ENCODE assay signal across 12 cellular contexts in genomic region chr2:20439193-20439475, GRCh38. TPM values are rescaled to one million over a fixed set of nuclear protein-coding genes. Genes with fewer than 3 reads are reported as not detected.
DNase-seq lines count a peak whose midpoint lies in the region; ATAC-seq, FAIRE-seq and TF ChIP-seq lines count a peak whose summit lies in the region.
"Had no signal": no experiment of that assay in that cellular context is flagged by ENCODE, and none has a peak within 500 bp of the region (broad histone marks: within the 10 kb centered on the region; RNA-seq: fewer than 3 reads in every experiment).

No MANE protein-coding gene starts in this region.

- DNase-seq in LoVo (ENCODE audit: low spot score) (peak; percentile 37), brain microvascular endothelial cell (peak; percentile 61), HepG2 (ENCODE audit: low spot score) (peak; percentile 83), thoracic aorta (ENCODE audit: low spot score) (no peak), NCI-H446 (lab: John Stamatoyannopoulos, UW) (no peak)
- no peak for DNase-seq in activated naive CD8-positive, alpha-beta T cell treated with anti-CD3 and anti-CD28 coated beads for 36 hours
- DNase-seq: MM.1S, nephron progenitor cell had no signal

- no peak for TF ChIP-seq RAD21 in HepG2 (CRISPR knock-in tag; IDR thresholded peaks at IDR 0.05)

- peak overlapping the region; percentile 9 for H3K27ac ChIP-seq in brain microvascular endothelial cell
- peak overlapping the region; percentile 43 for H3K27ac ChIP-seq in HepG2 (ENCODE audit: extremely low read length, insufficient read depth, low read length)
- H3K27ac ChIP-seq in thoracic aorta, result peak overlapping the region; percentile 72 to 91
- H3K27ac ChIP-seq: VCaP had no signal

- no TSS peak for BruUV-seq in HepG2 (replicated peaks; lab: Mats Ljungman, UMichigan)

- H3K27me3 ChIP-seq in brain microvascular endothelial cell (replicated peaks), result no peaks in the 10 kb centered on the region
- no peaks in the 10 kb centered on the region for H3K27me3 ChIP-seq in HepG2 (ENCODE audit: control insufficient read depth in 1 of 2, insufficient read depth in 2 of 2, low read length in 2 of 2)
- H3K27me3 ChIP-seq in thoracic aorta (replicated peaks; ENCODE audit: insufficient read depth), result no peaks in the 10 kb centered on the region

- ATAC-seq in HepG2 (peak; percentile 71), thoracic aorta (ENCODE audit: insufficient number of reproducible peaks, low FRiP score, low read depth) (no peak), HG03095 (IDR thresholded peaks at IDR 0.05; ENCODE audit: unreplicated experiment) (no peak), HG03280 (IDR thresholded peaks at IDR 0.05; ENCODE audit: unreplicated experiment) (no peak)

- intact Hi-C loops in HepG2 (cut with micrococcal nuclease; ENCODE audit: unreplicated experiment), result loop anchor here (2.0 kb wide), 2 partner anchors 20 to 42 kb away; no protein-coding TSS in a partner anchor

- FAIRE-seq in HepG2 (lab: Jason Lieb, UNC), result peak; percentile 26

- H3K27ac Mint-ChIP-seq in activated naive CD8-positive, alpha-beta T cell treated with anti-CD3 and anti-CD28 coated beads for 36 hours, result no peak overlapping the region
- H3K27ac Mint-ChIP-seq: activated naive CD4-positive, alpha-beta T cell treated with anti-CD3 and anti-CD28 coated beads, Interleukin-2, amount 50 U/mL, for 24 hours; nephron progenitor cell had no signal

- H3K4me3 ChIP-seq in brain microvascular endothelial cell (ENCODE audit: low read depth, low read length) (peak overlapping the region; percentile 22), HepG2 (replicated peaks in 1 of 3; ENCODE audit: insufficient read depth in 1 of 3, low read depth in 2 of 3, low read length in 3 of 3) (peak overlapping the region in 2 of 3 experiments; percentile 5 to 24; a peak in 2 of 6 replicates), thoracic aorta (peak overlapping the region; percentile 54)

- peak overlapping the region; percentile 65 for H3K4me2 ChIP-seq in HepG2 (ENCODE audit: low read depth, low read length)

- TF ChIP-seq CTCF in brain microvascular endothelial cell (IDR thresholded peaks at IDR 0.05; ENCODE audit: low read depth, low read length, missing control alignments), result no peak
- no peak for TF ChIP-seq CTCF in HepG2 (CRISPR knock-in tag; IDR thresholded peaks at IDR 0.05)
- no peak for TF ChIP-seq CTCF in thoracic aorta (IDR thresholded peaks at IDR 0.05)

- H3K36me3 ChIP-seq in brain microvascular endothelial cell (replicated peaks) (no peaks in the 10 kb centered on the region), HepG2 (replicated peaks in 1 of 2; ENCODE audit: control insufficient read depth in 1 of 2, insufficient read depth in 2 of 2, low read length in 2 of 2) (no peaks in the 10 kb centered on the region), thoracic aorta (no peaks in the 10 kb centered on the region)

- POLR2A ChIA-PET in HepG2 (lab: Yijun Ruan, JAX), result interaction anchor here (0.7 to 6.5 kb wide), 27 partner anchors 10 to 212 kb away, joined by 3 to 185 read pairs (median 6); partner anchors contain the start of genes HS1BP3 and RHOB

- H3K4me1 ChIP-seq in HepG2 (ENCODE audit: insufficient read depth, low read length) (peaks cover 53% of the 10 kb centered on the region), thoracic aorta (ENCODE audit: control insufficient read depth in 1 of 2, low read depth in 2 of 2) (peaks cover 20 to 52% of the 10 kb centered on the region in 2 donors)

- peaks cover 19% of the 10 kb centered on the region for H3K27me3 Mint-ChIP-seq in activated naive CD8-positive, alpha-beta T cell treated with anti-CD3 and anti-CD28 coated beads for 36 hours

- WGBS in HepG2 (ENCODE audit: low lambda C conversion rate), result 0% methylated on average over 4 of the region's 4 CpGs

- no peak for TF ChIP-seq POLR2A in HepG2 (IDR thresholded peaks at IDR 0.05; ENCODE audit: insufficient read depth in 1 of 2, low read depth in 2 of 2, low read length in 2 of 2)

- TF ChIP-seq EP300 in HepG2 (IDR thresholded peaks at IDR 0.05; ENCODE audit: low read depth in 2 of 2, low read length in 2 of 2) (peak in 1 of 2 experiments; percentile 70; a peak in 2 of 4 replicates), HepG2 (CRISPR knock-in tag; IDR thresholded peaks at IDR 0.05; ENCODE audit: borderline replicate concordance) (0 out of 2 replicates have a peak, but pooled peaks have one; percentile 30)

- H3K9me3 ChIP-seq in HepG2 (ENCODE audit: low read length), result no peaks in the 10 kb centered on the region
- no peaks in the 10 kb centered on the region for H3K9me3 ChIP-seq in thoracic aorta

- no peak overlapping the region for H3K4me3 Mint-ChIP-seq in activated naive CD8-positive, alpha-beta T cell treated with anti-CD3 and anti-CD28 coated beads for 36 hours
- H3K4me3 Mint-ChIP-seq: activated naive CD4-positive, alpha-beta T cell treated with anti-CD3 and anti-CD28 coated beads, Interleukin-2, amount 50 U/mL, for 24 hours; nephron progenitor cell had no signal

- in situ Hi-C loops in brain microvascular endothelial cell (cut with HindIII; ENCODE audit: low pct_ligation_motif_present, low sequenced_read_pairs), result no loop called here
- in situ Hi-C loops in HepG2 (cut with HindIII; ENCODE audit: extremely low pct_ligation_motif_present, low pct_unique_long_range_greater_than_20kb), result no loop called here

- no peaks in the 10 kb centered on the region for H3K36me3 Mint-ChIP-seq in activated naive CD8-positive, alpha-beta T cell treated with anti-CD3 and anti-CD28 coated beads for 36 hours

- CTCF ChIA-PET in HepG2 (lab: Yijun Ruan, JAX; ENCODE audit: low intra/inter-chr PET ratio, low total read pairs), result interaction anchor here (1.1 kb wide), 1 partner anchor 157 kb away, joined by 3 read pairs; no protein-coding TSS in a partner anchor

- no peaks in the 10 kb centered on the region for H4K20me1 ChIP-seq in HepG2 (ENCODE audit: insufficient read depth, low read length)

- H3K79me2 ChIP-seq in HepG2 (ENCODE audit: insufficient read depth, low read length), result no peaks in the 10 kb centered on the region

- H2AFZ ChIP-seq in HepG2 (ENCODE audit: low read length), result no peak overlapping the region

- peaks cover 2% of the 10 kb centered on the region for H3K4me1 Mint-ChIP-seq in activated naive CD8-positive, alpha-beta T cell treated with anti-CD3 and anti-CD28 coated beads for 36 hours
- H3K4me1 Mint-ChIP-seq: activated naive CD4-positive, alpha-beta T cell treated with anti-CD3 and anti-CD28 coated beads, Interleukin-2, amount 50 U/mL, for 24 hours had no signal

- peak overlapping the region; percentile 42 for H3K9ac ChIP-seq in HepG2 (ENCODE audit: insufficient read depth, low read depth, low read length)

- no peaks in the 10 kb centered on the region for H3K9me3 Mint-ChIP-seq in activated naive CD8-positive, alpha-beta T cell treated with anti-CD3 and anti-CD28 coated beads for 36 hours
- H3K9me3 Mint-ChIP-seq: activated naive CD4-positive, alpha-beta T cell treated with anti-CD3 and anti-CD28 coated beads, Interleukin-2, amount 50 U/mL, for 24 hours; nephron progenitor cell had no signal

TF ChIP-seq in HepG2, 621 proteins besides CTCF, POLR2A, EP300 and RAD21 (continues in another document):
- TF ChIP-seq IRX3 (CRISPR knock-in tag; IDR thresholded peaks at IDR 0.05; ENCODE audit: borderline replicate concordance, low read depth), result no peak
- no peak for TF ChIP-seq CREB1 (IDR thresholded peaks at IDR 0.05)
- no peak for TF ChIP-seq CREB1 (CRISPR knock-in tag; IDR thresholded peaks at IDR 0.05)
- TF ChIP-seq MED1 (CRISPR knock-in tag; IDR thresholded peaks at IDR 0.05), result no peak
- TF ChIP-seq ZNF720 (CRISPR knock-in tag; IDR thresholded peaks at IDR 0.05), result no peak
- no peak; the same call in 1 of the 2 replicates for TF ChIP-seq ZNF503 (CRISPR knock-in tag; IDR thresholded peaks at IDR 0.05)

RNA-seq across cellular contexts. Expression of gene RHOB, which starts 7.7 kb away (rescaled TPM):
- 192 and 268 TPM in 2 replicates for total RNA-seq in HepG2 (2016; rRNA removed; fragmentation: Illumina TruSeq; extraction: Trizol)
- 40.2 and 44.0 TPM in 2 replicates for total RNA-seq in HepG2 (2016; cell fraction: cytosol; rRNA removed; fragmentation: Illumina TruSeq; extraction: Trizol; ENCODE audit: low read depth)
- total RNA-seq in HepG2 (2016; cell fraction: insoluble cytoplasmic fraction; rRNA removed; fragmentation: Illumina TruSeq; extraction: Trizol), result 176 and 281 TPM in 2 replicates
- 165 and 177 TPM in 2 replicates for total RNA-seq in HepG2 (2016; cell fraction: membrane; rRNA removed; fragmentation: Illumina TruSeq; extraction: Trizol)
- 193 and 207 TPM in 2 replicates for total RNA-seq in HepG2 (2016; cell fraction: nucleus; rRNA removed; fragmentation: Illumina TruSeq; extraction: Trizol)
- polyA plus RNA-seq in HepG2 (2011; rRNA removed), result 192 and 237 TPM in 2 replicates
- 193 and 210 TPM in 2 replicates for polyA plus RNA-seq in HepG2 (2011; cell fraction: cytosol; rRNA removed)
- polyA plus RNA-seq in HepG2 (2011; cell fraction: nucleus; rRNA removed), result 241 and 269 TPM in 2 replicates
- 158 and 213 TPM in 2 replicates for polyA plus RNA-seq in HepG2 (2012)
- 33.6 and 36.3 TPM in 2 replicates for polyA plus RNA-seq in HepG2 (2016; cell fraction: cytosol; fragmentation: Illumina TruSeq; extraction: Trizol; ENCODE audit: low read depth)
- 232 and 273 TPM in 2 replicates for polyA plus RNA-seq in HepG2 (2016; cell fraction: insoluble cytoplasmic fraction; fragmentation: Illumina TruSeq; extraction: Trizol; ENCODE audit: low read depth)
- 112 and 122 TPM in 2 replicates for polyA plus RNA-seq in HepG2 (2016; cell fraction: membrane; fragmentation: Illumina TruSeq; extraction: Trizol; ENCODE audit: low read depth)
- polyA plus RNA-seq in HepG2 (2016; cell fraction: nucleus; fragmentation: Illumina TruSeq; extraction: Trizol; ENCODE audit: insufficient read depth, low read depth), result 333 and 350 TPM in 2 replicates
- polyA minus RNA-seq in HepG2 (2011; rRNA and poly(A)+ RNA removed; ENCODE audit: low replicate concordance), result 88.5 and 225 TPM in 2 replicates
- 132 and 167 TPM in 2 replicates for polyA minus RNA-seq in HepG2 (2011; cell fraction: cytosol; rRNA and poly(A)+ RNA removed)
- polyA minus RNA-seq in HepG2 (2011; cell fraction: nucleus; rRNA and poly(A)+ RNA removed), result 162 and 170 TPM in 2 replicates
- total RNA-seq in thoracic aorta, result 1,000 to 10,000 TPM in 1 of 2 donors, 100 to 1,000 TPM in 1; 805 to 1,722 TPM
- total RNA-seq in activated naive CD8-positive, alpha-beta T cell treated with anti-CD3 and anti-CD28 coated beads for 36 hours, result 10 to 100 TPM; 13.4 to 13.7 TPM

Comparison
In these comparisons a context has a peak if more than half of its experiments do, and no peak if none do; other contexts are left out.
1. DNase-seq: peak in LoVo (single experiment), brain microvascular endothelial cell (single experiment) and HepG2 (single experiment); none in thoracic aorta (single experiment), activated naive CD8-positive, alpha-beta T cell treated with anti-CD3 and anti-CD28 coated beads for 36 hours (single experiment) and NCI-H446 (0 of 2).
2. H3K27ac ChIP-seq: peak in every context shown above with its lines; median percentile 82 in thoracic aorta; 43 in HepG2; 9 in brain microvascular endothelial cell.
3. Peak in every context shown above with its lines, with median percentiles within 50 percentile points of each other: H3K4me3 ChIP-seq.